ENCODE assay signal across 9 cellular contexts in genomic region chr12:98644712-98645571, GRCh38. TPM values are rescaled to one million over a fixed set of nuclear protein-coding genes. Genes with fewer than 3 reads are reported as not detected.
DNase-seq lines count a peak whose midpoint lies in the region; ATAC-seq, FAIRE-seq and TF ChIP-seq lines count a peak whose summit lies in the region.
"Had no signal": no experiment of that assay in that cellular context is flagged by ENCODE, and none has a peak within 500 bp of the region (broad histone marks: within the 10 kb centered on the region; RNA-seq: fewer than 3 reads in every experiment).

Gene APAF1, plus strand, starts transcription at chr12:98645290. Its CDS starts 3,070 bp downstream, at chr12:98648360.
Gene IKBIP, minus strand, starts transcription at chr12:98644788. Its CDS starts 87 bp downstream, at chr12:98644701.

- H3K4me2 ChIP-seq in smooth muscle cell = peak within 1 kb of the TSS; percentile 98

- POLR2A ChIA-PET in WTC11 (lab: Charles Lee) = interaction anchor here (1.6 kb wide), 1 partner anchor 52 kb away, joined by 8 read pairs; the partner anchor contains the start of gene SLC25A3

- FAIRE-seq in bronchial epithelial cell (lab: Jason Lieb, UNC) = no peak
- FAIRE-seq: TTC549 had no signal

- H3K4me3 Mint-ChIP-seq in WTC11 = peak within 1 kb of the TSS; percentile 95

- under 1% methylated on average over 74 of the region's 91 CpGs for WGBS in smooth muscle cell (ENCODE audit: low lambda C conversion rate)

- peaks cover 85% of the 10 kb centered on the region for H3K79me2 ChIP-seq in smooth muscle cell (ENCODE audit: low read depth)

- peaks cover 16% of the 10 kb centered on the region for H3K4me1 Mint-ChIP-seq in WTC11

- peaks cover 15% of the 10 kb centered on the region for H3K4me1 ChIP-seq in smooth muscle cell (ENCODE audit: low read depth)

- H4K20me1 ChIP-seq in smooth muscle cell (ENCODE audit: low read depth) = peaks cover 59% of the 10 kb centered on the region

- H3K9ac ChIP-seq in smooth muscle cell (ENCODE audit: low read depth) = peak within 1 kb of the TSS; percentile 89

- no peaks in the 10 kb centered on the region for H3K9me3 Mint-ChIP-seq in WTC11

- DNase-seq in AG09309 (ENCODE audit: low read depth) (peak; percentile 77), NCI-H226 (peak; percentile 93), WTC11 (ENCODE audit: low spot score) (peak; percentile 97), bronchial epithelial cell (ENCODE audit: low read depth) (peak; percentile 85), iPS-NIHi7 (ENCODE audit: extremely low spot score) (peak; percentile 97), smooth muscle cell (lab: John Stamatoyannopoulos, UW; ENCODE audit: unreplicated experiment) (peak; percentile 89)

- peak within 1 kb of the TSS; percentile 96 for H3K27ac Mint-ChIP-seq in WTC11

- H3K36me3 ChIP-seq in bronchial epithelial cell (ENCODE audit: control insufficient read depth, insufficient read depth, low read length) (peaks cover 2% of the 10 kb centered on the region), smooth muscle cell (ENCODE audit: low read depth) (peaks cover 2% of the 10 kb centered on the region)

- CTCF ChIA-PET in WTC11 (lab: Charles Lee) = interaction anchor here (0.9 to 1.9 kb wide), 4 partner anchors 52 to 418 kb away, joined by 3 to 8 read pairs (median 4); partner anchors contain the start of gene SLC25A3

- peak within 1 kb of the TSS; percentile 76 for H2AFZ ChIP-seq in smooth muscle cell (ENCODE audit: low read depth)

- H3K4me3 ChIP-seq in AG09309 (ENCODE audit: control insufficient read depth, low read depth, low read length) = peak within 1 kb of the TSS; percentile 94
- H3K4me3 ChIP-seq in bronchial epithelial cell (ENCODE audit: low read depth, low read length) = peak within 1 kb of the TSS; percentile 95
- H3K4me3 ChIP-seq in smooth muscle cell = peak within 1 kb of the TSS; percentile 77

- H3K27me3 ChIP-seq in bronchial epithelial cell (ENCODE audit: control insufficient read depth, insufficient read depth, low read length) (no peaks in the 10 kb centered on the region), smooth muscle cell (ENCODE audit: low read depth) (no peaks in the 10 kb centered on the region)

- ATAC-seq in GM19023 (IDR thresholded peaks at IDR 0.05; ENCODE audit: unreplicated experiment) = peak; percentile 86
- peak; percentile 84 for ATAC-seq in HG03196 (IDR thresholded peaks at IDR 0.05; ENCODE audit: unreplicated experiment)
- peak; percentile 87 for ATAC-seq in WTC11

- TF ChIP-seq CTCF in AG09309 (IDR thresholded peaks at IDR 0.05; ENCODE audit: control insufficient read depth, insufficient read depth, low read depth, low read length, missing control alignments) (no peak), WTC11 (IDR thresholded peaks at IDR 0.05) (no peak), bronchial epithelial cell (IDR thresholded peaks at IDR 0.05; ENCODE audit: insufficient read depth, low read length, severe bottlenecking) (no peak), smooth muscle cell (IDR thresholded peaks at IDR 0.05; ENCODE audit: borderline replicate concordance, insufficient read depth, poor library complexity, severe bottlenecking) (no peak)

- H3K27me3 Mint-ChIP-seq in WTC11 (ENCODE audit: low read depth) = no peaks in the 10 kb centered on the region; the same call in 1 of the 2 replicates

- no peaks in the 10 kb centered on the region for H3F3A ChIP-seq in smooth muscle cell (ENCODE audit: low read depth)

- H3K9me3 ChIP-seq in smooth muscle cell (replicated peaks; ENCODE audit: low read depth) = no peaks in the 10 kb centered on the region

- peak within 1 kb of the TSS; percentile 86 for H3K27ac ChIP-seq in smooth muscle cell (ENCODE audit: low read depth)

- peaks cover 10% of the 10 kb centered on the region for H3K36me3 Mint-ChIP-seq in WTC11

TF ChIP-seq in WTC11, 78 proteins besides CTCF, POLR2A, EP300 and RAD21 (continues in another document):
- TF ChIP-seq ATF6 (CRISPR knock-in tag; IDR thresholded peaks at IDR 0.05) (no peak), FOXP4 (CRISPR knock-in tag; IDR thresholded peaks at IDR 0.05) (no peak), HMGA2 (CRISPR knock-in tag; IDR thresholded peaks at IDR 0.05) (no peak), E2F5 (CRISPR knock-in tag; IDR thresholded peaks at IDR 0.05) (peak; percentile 7; the same call in 1 of the 2 replicates), ARID4B (CRISPR knock-in tag; IDR thresholded peaks at IDR 0.05; ENCODE audit: borderline replicate concordance) (0 out of 2 replicates have a peak, but pooled peaks have one; percentile 62), KAT7 (CRISPR knock-in tag; IDR thresholded peaks at IDR 0.05; ENCODE audit: borderline replicate concordance) (no peak), TP53 (CRISPR knock-in tag; IDR thresholded peaks at IDR 0.05) (no peak)

RNA-seq across cellular contexts. Expression of gene APAF1, which starts in this region (rescaled TPM):
- total RNA-seq in WTC11 (2021) (18.4 to 20.6 TPM (median 19.3 TPM) in 3 replicates), bronchial epithelial cell (9.1 and 12.4 TPM in 2 replicates), smooth muscle cell (27.1 and 58.3 TPM in 2 replicates)
- polyA plus RNA-seq in smooth muscle cell = 14.6 and 17.0 TPM in 2 replicates

RNA-seq across cellular contexts. Expression of gene IKBIP, which starts in this region (rescaled TPM):
- total RNA-seq in WTC11 (2021) (15.5 to 17.3 TPM (median 17.0 TPM) in 3 replicates), bronchial epithelial cell (4.2 and 10.0 TPM in 2 replicates), smooth muscle cell (97.9 and 107 TPM in 2 replicates)
- polyA plus RNA-seq in smooth muscle cell = 64.1 and 80.9 TPM in 2 replicates

Comparison
In these comparisons a context has a peak if more than half of its experiments do, and no peak if none do; other contexts are left out.
1. Peak in every context shown above with its lines: DNase-seq, ATAC-seq, H3K4me3 ChIP-seq and H3K27ac ChIP-seq.